ENCODE assay signal across 14 cellular contexts in genomic region chr14:23380197-23381016, GRCh38. TPM values are rescaled to one million over a fixed set of nuclear protein-coding genes. Genes with fewer than 3 reads are reported as not detected.
A peak's percentile ranks its signal among the peaks of the same experiment; 100 is the strongest.
DNase-seq lines count a peak whose midpoint lies in the region; ATAC-seq and TF ChIP-seq lines count a peak whose summit lies in the region.
"Had no signal": no experiment of that assay in that cellular context is flagged by ENCODE, and none has a peak within 500 bp of the region (broad histone marks: within the 10 kb centered on the region; RNA-seq: fewer than 3 reads in every experiment).

No MANE protein-coding gene starts in this region.

- H3K4me3 ChIP-seq in right atrium auricular region (no peak overlapping the region), body of pancreas (no peak overlapping the region)
- H3K4me3 ChIP-seq: HAP-1, stomach had no signal

- H3K27me3 ChIP-seq in right atrium auricular region, result no peaks in the 10 kb centered on the region
- H3K27me3 ChIP-seq in body of pancreas, result no peaks in the 10 kb centered on the region

- DNase-seq in Right ventricle myocardium inferior (ENCODE audit: missing footprints) (peak; percentile 65), right atrium auricular region (ENCODE audit: low spot score) (no peak), body of pancreas (no peak), left colon (no peak)
- no peak for DNase-seq in central memory CD4-positive, alpha-beta T cell
- no peak for DNase-seq in T-helper 2 cell treated with Interferon-gamma antibody and Interleukin-4, amounts not matched to agents 5 μg/mL and 100 μg/mL, for 36 hours (ENCODE audit: low spot score)
- DNase-seq: NCI-H2227 treated with DMSO at 0.1 percent for 48 hours had no signal

- H3K36me3 ChIP-seq in right atrium auricular region (peaks cover 42% of the 10 kb centered on the region), body of pancreas (replicated peaks in 1 of 2; ENCODE audit: insufficient read depth in 1 of 2, low read depth in 2 of 2) (no peaks in the 10 kb centered on the region)
- H3K36me3 ChIP-seq: HAP-1, stomach had no signal

- H3K27me3 Mint-ChIP-seq in T-helper 2 cell treated with Interferon-gamma antibody and Interleukin-4, amounts not matched to agents 5 μg/mL and 100 μg/mL, for 36 hours (ENCODE audit: low read depth), result peaks cover 4% of the 10 kb centered on the region

- H3K4me1 ChIP-seq in right atrium auricular region, result no peaks in the 10 kb centered on the region
- H3K4me1 ChIP-seq in body of pancreas, result peaks cover 9% of the 10 kb centered on the region
- H3K4me1 ChIP-seq: HAP-1 had no signal

- H3K27ac ChIP-seq in right atrium auricular region, result peak overlapping the region in 1 of 2 donors; percentile 8
- no peak overlapping the region for H3K27ac ChIP-seq in body of pancreas
- H3K27ac ChIP-seq in temporal lobe (ENCODE audit: low read depth, low read length), result peak overlapping the region; percentile 32
- H3K27ac ChIP-seq: stomach had no signal

- H3K4me3 Mint-ChIP-seq in T-helper 2 cell treated with Interferon-gamma antibody and Interleukin-4, amounts not matched to agents 5 μg/mL and 100 μg/mL, for 36 hours, result no peak overlapping the region
- H3K4me3 Mint-ChIP-seq: T-helper 1 cell treated with Interleukin-12 subunit alpha and Interleukin-12 subunit beta and Interleukin-4 antibody, amounts not matched to agents 30 μg/mL and 1 μg/mL, for 36 hours had no signal

- TF ChIP-seq POLR2A in body of pancreas (IDR thresholded peaks at IDR 0.05), result no peak

- H3K27ac Mint-ChIP-seq in T-helper 2 cell treated with Interferon-gamma antibody and Interleukin-4, amounts not matched to agents 5 μg/mL and 100 μg/mL, for 36 hours, result no peak overlapping the region
- H3K27ac Mint-ChIP-seq: T-helper 1 cell treated with Interleukin-12 subunit alpha and Interleukin-12 subunit beta and Interleukin-4 antibody, amounts not matched to agents 30 μg/mL and 1 μg/mL, for 36 hours had no signal

- no peaks in the 10 kb centered on the region for H3K9me3 ChIP-seq in right atrium auricular region
- H3K9me3 ChIP-seq in body of pancreas, result no peaks in the 10 kb centered on the region
- H3K9me3 ChIP-seq: HAP-1, stomach had no signal

- H3K4me1 Mint-ChIP-seq in T-helper 2 cell treated with Interferon-gamma antibody and Interleukin-4, amounts not matched to agents 5 μg/mL and 100 μg/mL, for 36 hours (ENCODE audit: low read depth), result no peaks in the 10 kb centered on the region

- H3K36me3 Mint-ChIP-seq in T-helper 2 cell treated with Interferon-gamma antibody and Interleukin-4, amounts not matched to agents 5 μg/mL and 100 μg/mL, for 36 hours (ENCODE audit: low read depth), result no peaks in the 10 kb centered on the region

- WGBS in body of pancreas, 2 donors, result 47 to 64% methylated on average over 9 to 16 of the region's 16 CpGs

- ATAC-seq in Right ventricle myocardium inferior, result peak; percentile 9
- peak; percentile 1 for ATAC-seq in body of pancreas
- peak; percentile 73 for ATAC-seq in left colon
- no peak for ATAC-seq in GM21360 (IDR thresholded peaks at IDR 0.05; ENCODE audit: unreplicated experiment)

- no peaks in the 10 kb centered on the region for H3K9me3 Mint-ChIP-seq in T-helper 2 cell treated with Interferon-gamma antibody and Interleukin-4, amounts not matched to agents 5 μg/mL and 100 μg/mL, for 36 hours
- H3K9me3 Mint-ChIP-seq: T-helper 1 cell treated with Interleukin-12 subunit alpha and Interleukin-12 subunit beta and Interleukin-4 antibody, amounts not matched to agents 30 μg/mL and 1 μg/mL, for 36 hours had no signal

- intact Hi-C loops in Right ventricle myocardium inferior (cut with DNase I) (loop anchor here (1.0 kb wide), 1 partner anchor 52 kb away; no protein-coding TSS in a partner anchor), body of pancreas (cut with DNase I) (no loop called here), left colon (cut with DNase I, micrococcal nuclease) (loop anchor here in 1 of 2 donors (2.0 to 10.0 kb wide), 2 partner anchors 52 to 116 kb away; no protein-coding TSS in a partner anchor)

- TF ChIP-seq CTCF in right atrium auricular region (IDR thresholded peaks at IDR 0.05) (no peak), body of pancreas (IDR thresholded peaks at IDR 0.05) (no peak)

RNA-seq across cellular contexts. Expression of gene CMTM5, which starts 3.6 kb away (rescaled TPM):
- total RNA-seq in Right ventricle myocardium inferior (0.92 TPM), right atrium auricular region (not detected), body of pancreas (not detected), left colon (1 to 10 TPM in 1 of 2 donors, not detected in 1; 1.6 TPM), temporal lobe (1.5 TPM)
- total RNA-seq: epithelial cell of proximal tubule, lung microvascular endothelial cell had no signal

RNA-seq across cellular contexts. Expression of gene IL25, which starts 7.8 kb away (rescaled TPM):
- total RNA-seq in Right ventricle myocardium inferior (not detected), right atrium auricular region (not detected), body of pancreas (not detected), left colon (not detected), temporal lobe (not detected)
- total RNA-seq: epithelial cell of proximal tubule, lung microvascular endothelial cell, stomach had no signal

RNA-seq across cellular contexts. Expression of gene EFS, which starts 15.4 kb away (rescaled TPM):
- total RNA-seq in Right ventricle myocardium inferior (4.0 TPM), right atrium auricular region (1 to 10 TPM; 4.1 to 6.3 TPM), body of pancreas (1 to 10 TPM in 1 of 2 donors, under 1 TPM in 1; 0.99 to 1.3 TPM), left colon (1 to 10 TPM; 1.1 to 3.1 TPM), temporal lobe (11.1 TPM)
- total RNA-seq: lung microvascular endothelial cell had no signal

RNA-seq across cellular contexts. Expression of gene MYH6, which starts 27.7 kb away (rescaled TPM):
- total RNA-seq in Right ventricle myocardium inferior (3,910 TPM), right atrium auricular region (over 10,000 TPM in 1 of 2 donors, 1,000 to 10,000 TPM in 1; 8,253 to 13,240 TPM), body of pancreas (1 to 10 TPM in 1 of 2 donors, under 1 TPM in 1; 0.26 to 1.6 TPM), left colon (not detected), temporal lobe (not detected)
- total RNA-seq: epithelial cell of proximal tubule, lung microvascular endothelial cell had no signal

RNA-seq across cellular contexts. Expression of gene SLC22A17, which starts 27.7 kb away (rescaled TPM):
- 10.1 TPM for total RNA-seq in Right ventricle myocardium inferior
- 10 to 100 TPM; 29.4 to 47.0 TPM for total RNA-seq in right atrium auricular region
- total RNA-seq in body of pancreas, result 10 to 100 TPM; 20.8 to 36.6 TPM
- total RNA-seq in left colon, result 1 to 10 TPM; 2.7 to 8.0 TPM
- total RNA-seq in temporal lobe, result 155 TPM
